In the genomic region with DNA sequence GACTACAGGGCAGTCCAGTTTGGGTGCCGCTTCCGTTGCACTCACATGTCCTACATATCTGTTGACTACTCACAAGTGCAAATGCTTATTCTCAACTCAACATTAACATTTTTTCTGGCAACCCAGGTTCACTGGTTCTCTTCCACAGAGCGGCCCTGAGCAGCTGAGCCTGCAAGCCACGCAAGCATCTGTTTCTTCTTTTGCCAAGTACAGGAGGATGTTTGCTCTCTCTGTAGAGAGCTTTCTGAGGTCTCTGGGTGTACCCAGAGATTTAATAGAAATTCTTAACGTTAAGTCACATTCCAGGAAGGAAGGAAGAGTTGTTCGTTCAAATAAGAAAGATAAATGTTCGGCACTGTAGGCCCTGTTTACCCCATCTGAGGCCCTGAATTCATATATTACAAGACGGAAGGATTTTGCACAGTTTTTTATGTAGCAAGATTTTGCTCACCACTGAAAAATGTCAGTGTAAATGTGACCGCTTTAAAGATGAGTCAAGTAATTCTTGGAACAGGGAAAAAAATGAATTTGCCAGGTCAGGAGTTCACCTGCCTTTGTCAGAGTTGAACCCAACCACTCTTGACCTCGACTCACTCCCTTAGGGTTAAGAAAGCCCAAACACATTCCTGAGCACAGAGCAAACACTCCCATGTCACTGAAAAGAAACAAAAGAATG, we compare ENCODE assay signal across 13 cellular contexts. TPM values are rescaled to one million over a fixed set of nuclear protein-coding genes. Genes with fewer than 3 reads are reported as not detected.
DNase-seq lines count a peak whose midpoint lies in the region; ATAC-seq, FAIRE-seq and TF ChIP-seq lines count a peak whose summit lies in the region.
"Had no signal": no experiment of that assay in that cellular context is flagged by ENCODE, and none has a peak within 500 bp of the region (broad histone marks: within the 10 kb centered on the region; RNA-seq: fewer than 3 reads in every experiment).

No MANE protein-coding gene starts in this region.

- H3K4me1 ChIP-seq in sigmoid colon (peaks cover 0 to 37% (median 20%) of the 10 kb centered on the region in 4 donors), small intestine (ENCODE audit: control insufficient read depth in 2 of 2, insufficient read depth in 1 of 2, low read depth in 1 of 2, low read length in 1 of 2) (no peaks in the 10 kb centered on the region)
- H3K4me1 ChIP-seq: HAP-1 had no signal

- peak; percentile 29 for DNase-seq in GM04504 (ENCODE audit: low read depth)
- no peak for DNase-seq in T-helper 17 cell
- peak; percentile 79 for DNase-seq in fibroblast of peridontal ligament (ENCODE audit: extremely low read depth)
- peak; percentile 73 for DNase-seq in sigmoid colon
- no peak for DNase-seq in natural killer cell
- DNase-seq in erythroblast (lab: John Stamatoyannopoulos, UW) = no peak
- DNase-seq in small intestine = no peak
- DNase-seq: activated B cell treated with CpG ODN at 0.5 μM for 24 hours; DND-41; NK-92 treated with Interleukin-12 subunit alpha and Interleukin-12 subunit beta, amount 100 ng/mL, for 24 hours had no signal

- H3K36me3 ChIP-seq in sigmoid colon (peaks cover 0 to 34% (median 10%) of the 10 kb centered on the region in 4 donors), small intestine (ENCODE audit: control insufficient read depth in 2 of 2, insufficient read depth in 2 of 2, low read length in 2 of 2) (peaks cover 6 to 16% of the 10 kb centered on the region in 2 donors)

- ATAC-seq in T-helper 17 cell (no peak), natural killer cell (no peak), GM18868 (IDR thresholded peaks at IDR 0.05; ENCODE audit: unreplicated experiment) (no peak)

- WGBS in sigmoid colon, 2 donors = 65 to 79% methylated on average over 10 of the region's 10 CpGs
- 63 to 80% (median 76%) methylated on average over 10 of the region's 10 CpGs for WGBS in small intestine, 3 donors

- intact Hi-C loops in sigmoid colon (cut with DNase I) (loop anchor here (5.0 to 10.0 kb wide), 2 partner anchors 172 to 325 kb away; partner anchors contain the start of gene SPATS2L), natural killer cell (cut with micrococcal nuclease) (no loop called here)

- TF ChIP-seq POLR2A in sigmoid colon (IDR thresholded peaks at IDR 0.05) (no peak), erythroblast (IDR thresholded peaks at IDR 0.05; ENCODE audit: low read length) (no peak)

- H3K27ac ChIP-seq in sigmoid colon = peak overlapping the region in 3 of 4 donors; percentile 21 to 79 (median 77)
- no peak overlapping the region for H3K27ac ChIP-seq in small intestine (ENCODE audit: low read depth in 1 of 2, low read length in 1 of 2)

- TF ChIP-seq CTCF in sigmoid colon (IDR thresholded peaks at IDR 0.05) = no peak
- no peak for TF ChIP-seq CTCF in natural killer cell (IDR thresholded peaks at IDR 0.05)

- peaks cover 7% of the 10 kb centered on the region for H3K4me1 Mint-ChIP-seq in T-helper 17 cell
- no peaks in the 10 kb centered on the region for H3K4me1 Mint-ChIP-seq in natural killer cell
- H3K4me1 Mint-ChIP-seq: activated B cell treated with CpG ODN at 0.5 μM for 24 hours had no signal

- no peak for TF ChIP-seq EP300 in sigmoid colon (IDR thresholded peaks at IDR 0.05)

- H3K27ac Mint-ChIP-seq in T-helper 17 cell (peak overlapping the region; percentile 14), natural killer cell (no peak overlapping the region)
- H3K27ac Mint-ChIP-seq: activated B cell treated with CpG ODN at 0.5 μM for 24 hours; activated naive CD8-positive, alpha-beta T cell had no signal

- H3K27me3 Mint-ChIP-seq in T-helper 17 cell (no peaks in the 10 kb centered on the region), natural killer cell (ENCODE audit: low read depth in 2 of 2) (no peaks in the 10 kb centered on the region)

- H3K27me3 ChIP-seq in sigmoid colon (no peaks in the 10 kb centered on the region), small intestine (ENCODE audit: control insufficient read depth in 2 of 2, insufficient read depth in 2 of 2, low read length in 2 of 2) (no peaks in the 10 kb centered on the region)

- H3K9me3 ChIP-seq in T-helper 17 cell (ENCODE audit: control insufficient read depth, low read length, poor library complexity, severe bottlenecking) (no peaks in the 10 kb centered on the region), sigmoid colon (no peaks in the 10 kb centered on the region), small intestine (ENCODE audit: control insufficient read depth, low read depth) (no peaks in the 10 kb centered on the region)
- H3K9me3 ChIP-seq: HAP-1 had no signal

- H3K4me3 Mint-ChIP-seq in T-helper 17 cell = no peak overlapping the region
- no peak overlapping the region for H3K4me3 Mint-ChIP-seq in natural killer cell
- H3K4me3 Mint-ChIP-seq: activated B cell treated with CpG ODN at 0.5 μM for 24 hours; activated naive CD8-positive, alpha-beta T cell had no signal

- H3K4me3 ChIP-seq in sigmoid colon (no peak overlapping the region), small intestine (ENCODE audit: low read depth in 1 of 2, low read length in 2 of 2) (no peak overlapping the region)
- H3K4me3 ChIP-seq: HAP-1 had no signal

- no peaks in the 10 kb centered on the region for H3K9me3 Mint-ChIP-seq in natural killer cell
- H3K9me3 Mint-ChIP-seq: activated B cell treated with CpG ODN at 0.5 μM for 24 hours had no signal

- FAIRE-seq in small intestine (lab: Jason Lieb, UNC) = no peak

- H3K36me3 Mint-ChIP-seq in T-helper 17 cell (ENCODE audit: low read depth) (no peaks in the 10 kb centered on the region), natural killer cell (no peaks in the 10 kb centered on the region)

RNA-seq across cellular contexts. Expression of gene KCTD18, which starts 30.1 kb away (rescaled TPM):
- total RNA-seq in T-helper 17 cell = 10 to 100 TPM; 13.4 to 19.2 TPM
- 10 to 100 TPM; 18.1 to 33.9 (median 25.1) TPM for total RNA-seq in sigmoid colon
- 10 to 100 TPM; 10.5 to 12.6 (median 12.0) TPM for polyA plus RNA-seq in sigmoid colon
- total RNA-seq in natural killer cell = 10 to 100 TPM; 16.1 to 21.3 (median 20.9) TPM
- polyA plus RNA-seq in small intestine = 10 to 100 TPM in 2 of 3 donors, 1 to 10 TPM in 1; 8.6 to 11.6 (median 10.4) TPM

RNA-seq across cellular contexts. Expression of gene SGO2, which starts 46.3 kb away (rescaled TPM):
- total RNA-seq in T-helper 17 cell (1 to 10 TPM; 1.2 to 1.5 TPM), sigmoid colon (1 to 10 TPM; 1.1 to 3.3 (median 2.2) TPM), natural killer cell (1 to 10 TPM; 2.3 to 5.4 (median 3.1) TPM)
- polyA plus RNA-seq in sigmoid colon (1 to 10 TPM in 2 of 3 donors, under 1 TPM in 1; 0.60 to 5.0 (median 1.8) TPM), small intestine (1 to 10 TPM in 1 of 3 donors, under 1 TPM in 2; 0.27 to 6.0 (median 0.45) TPM)

Comparison
In these comparisons a context has a peak if more than half of its experiments do, and no peak if none do; other contexts are left out.
1. DNase-seq: peak in GM04504 (single experiment), fibroblast of peridontal ligament (single experiment) and sigmoid colon (single experiment); none in T-helper 17 cell (0 of 3), natural killer cell (single experiment), erythroblast (0 of 2) and small intestine (single experiment).
2. H3K27ac ChIP-seq: peak in sigmoid colon (3 of 4); none in small intestine (0 of 2).